ENCODE assay signal across 14 cellular contexts in the genomic region with DNA sequence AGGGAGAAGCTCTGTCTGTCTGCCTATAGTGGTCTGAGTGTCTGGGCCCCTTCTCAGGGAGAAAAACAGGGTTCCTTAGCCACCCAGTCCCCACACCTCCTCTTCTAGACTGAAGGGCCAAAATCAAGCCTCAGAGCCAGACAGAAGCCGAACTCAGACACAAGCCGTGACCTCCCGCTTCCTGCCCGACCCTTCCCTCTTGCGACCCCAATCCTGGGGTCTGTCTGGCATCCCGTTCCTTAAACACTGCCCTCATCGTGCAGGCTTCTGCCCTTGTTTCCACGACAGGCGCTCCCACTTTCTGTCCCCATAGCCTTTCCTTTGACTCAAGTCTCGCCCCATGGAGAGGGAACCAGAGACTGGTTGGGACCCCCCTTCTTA. TPM values are rescaled to one million over a fixed set of nuclear protein-coding genes. Genes with fewer than 3 reads are reported as not detected.
"Had no signal": no experiment of that assay in that cellular context is flagged by ENCODE, and none has a peak within 500 bp of the region (broad histone marks: within the 10 kb centered on the region; RNA-seq: fewer than 3 reads in every experiment).

No MANE protein-coding gene starts in this region.

- H3K27ac Mint-ChIP-seq: activated B cell treated with CpG ODN at 0.5 μM for 24 hours; activated T-helper 2 cell treated with anti-CD3 and anti-CD28 coated beads, Interferon-gamma antibody, Interleukin-2, Interleukin-4, amounts not matched to agents 10 μg/mL and 5 μg/mL and 100 μg/mL, durations not matched to agents 14 hours and 24 hours and 36 hours; progenitor cell of endocrine pancreas; stimulated activated effector memory CD8-positive, alpha-beta T cell treated with anti-CD3 and anti-CD28 coated beads, Interleukin-12 subunit alpha, Interleukin-12 subunit beta, amount 100 ng/mL, for 72 hours; T-helper 1 cell treated with Interleukin-12 subunit alpha and Interleukin-12 subunit beta and Interleukin-4 antibody, amounts not matched to agents 30 μg/mL and 1 μg/mL, for 36 hours had no signal

- ATAC-seq: body of pancreas had no signal

- DNase-seq: activated B cell treated with CpG ODN at 0.5 μM for 24 hours; activated CD4-positive, alpha-beta T cell treated with anti-CD3 and anti-CD28 coated beads, Interleukin-2, amount 50 U/mL, for 1 hour; activated naive CD4-positive, alpha-beta T cell treated with anti-CD3 and anti-CD28 coated beads, Interleukin-2, amount 50 U/mL, for 16 hours; activated T-cell treated with anti-CD3 and anti-CD28 coated beads for 4 hours; body of pancreas; cerebellar nuclear complex; immature natural killer cell; substantia nigra had no signal

- H3K27me3 ChIP-seq: body of pancreas had no signal

- H3K9me3 Mint-ChIP-seq: activated B cell treated with CpG ODN at 0.5 μM for 24 hours; activated T-helper 2 cell treated with anti-CD3 and anti-CD28 coated beads, Interferon-gamma antibody, Interleukin-2, Interleukin-4, amounts not matched to agents 10 μg/mL and 5 μg/mL and 100 μg/mL, durations not matched to agents 14 hours and 24 hours and 36 hours; immature natural killer cell; stimulated activated effector memory CD8-positive, alpha-beta T cell treated with anti-CD3 and anti-CD28 coated beads, Interleukin-12 subunit alpha, Interleukin-12 subunit beta, amount 100 ng/mL, for 72 hours; T-helper 1 cell treated with Interleukin-12 subunit alpha and Interleukin-12 subunit beta and Interleukin-4 antibody, amounts not matched to agents 30 μg/mL and 1 μg/mL, for 36 hours had no signal

- H3K9me3 ChIP-seq: body of pancreas had no signal

- H3K27ac ChIP-seq: body of pancreas had no signal

- H3K36me3 Mint-ChIP-seq: immature natural killer cell; stimulated activated effector memory CD8-positive, alpha-beta T cell treated with anti-CD3 and anti-CD28 coated beads, Interleukin-12 subunit alpha, Interleukin-12 subunit beta, amount 100 ng/mL, for 72 hours had no signal

- H3K4me3 ChIP-seq: body of pancreas, lung had no signal

RNA-seq across cellular contexts. Expression of gene EPHB3, which starts 32.3 kb away (rescaled TPM):
- total RNA-seq: activated CD8-positive, alpha-beta memory T cell treated with anti-CD3 and anti-CD28 coated beads for 36 hours; activated T-helper 2 cell treated with anti-CD3 and anti-CD28 coated beads, Interferon-gamma antibody, Interleukin-2, Interleukin-4, amounts not matched to agents 10 μg/mL and 5 μg/mL and 100 μg/mL, durations not matched to agents 14 hours and 24 hours and 36 hours had no signal
